Comparison of ENCODE assay signal across 21 cellular contexts in the genomic region with DNA sequence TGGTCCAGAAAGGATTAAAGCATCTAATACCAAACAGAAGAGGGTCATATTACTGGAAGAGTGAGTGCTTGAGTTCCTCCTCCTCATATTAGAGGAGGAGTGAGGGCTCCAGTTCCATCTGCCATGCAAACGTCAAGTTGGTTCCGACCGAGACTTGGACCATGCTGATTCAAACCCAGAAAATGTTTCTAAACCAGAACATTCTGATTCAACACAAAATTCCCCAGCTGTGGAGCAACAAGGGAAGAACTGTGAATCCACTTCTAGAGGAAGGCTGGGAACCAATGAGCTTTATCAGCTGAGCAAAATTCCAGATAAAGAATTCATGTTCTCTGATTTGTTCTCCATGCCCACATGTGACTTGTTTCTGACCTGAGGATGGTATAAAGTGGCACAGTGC.
DNase-seq lines count a peak whose midpoint lies in the region; ATAC-seq and TF ChIP-seq lines count a peak whose summit lies in the region.
"Had no signal": no experiment of that assay in that cellular context is flagged by ENCODE, and none has a peak within 500 bp of the region (broad histone marks: within the 10 kb centered on the region; RNA-seq: fewer than 3 reads in every experiment).

No MANE protein-coding gene starts in this region.

- H3K4me3 Mint-ChIP-seq in chondrocyte (ENCODE audit: unreplicated experiment) = no peak overlapping the region
- H3K4me3 Mint-ChIP-seq: activated CD4-positive, alpha-beta T cell treated with anti-CD3 and anti-CD28 coated beads, Interleukin-2, amount 10 ng/mL, durations not matched to agents 7 days and 5 days; activated naive CD8-positive, alpha-beta T cell treated with anti-CD3 and anti-CD28 coated beads for 36 hours; activated T-helper 17 cell treated with anti-CD3 and anti-CD28 coated beads, Interleukin-2, amount 50 U/mL, for 72 hours; neural progenitor cell had no signal

- H3K9me3 Mint-ChIP-seq in chondrocyte (ENCODE audit: low read depth) = no peaks in the 10 kb centered on the region
- H3K9me3 Mint-ChIP-seq: activated CD4-positive, alpha-beta T cell treated with anti-CD3 and anti-CD28 coated beads, Interleukin-2, amount 10 ng/mL, durations not matched to agents 7 days and 5 days; activated naive CD8-positive, alpha-beta T cell treated with anti-CD3 and anti-CD28 coated beads for 36 hours; neural progenitor cell had no signal

- no peaks in the 10 kb centered on the region for H3K9me3 ChIP-seq in colonic mucosa
- H3K9me3 ChIP-seq: SK-N-SH, thoracic aorta had no signal

- H3K9ac ChIP-seq in colonic mucosa (ENCODE audit: low read depth in 2 of 2, low read length in 2 of 2) = no peak overlapping the region
- H3K9ac ChIP-seq: neural progenitor cell, SK-N-SH had no signal

- H3K4me3 ChIP-seq in colonic mucosa = no peak overlapping the region
- H3K4me3 ChIP-seq: neural progenitor cell, thoracic aorta had no signal

- H3K4me1 Mint-ChIP-seq in chondrocyte (ENCODE audit: low read depth) = peaks cover 41% of the 10 kb centered on the region
- H3K4me1 Mint-ChIP-seq: activated CD4-positive, alpha-beta T cell treated with anti-CD3 and anti-CD28 coated beads, Interleukin-2, amount 10 ng/mL, durations not matched to agents 7 days and 5 days; activated naive CD8-positive, alpha-beta T cell treated with anti-CD3 and anti-CD28 coated beads for 36 hours; activated T-helper 17 cell treated with anti-CD3 and anti-CD28 coated beads, Interleukin-2, amount 50 U/mL, for 72 hours had no signal

- no peak overlapping the region for H3K27ac ChIP-seq in colonic mucosa
- H3K27ac ChIP-seq: neural progenitor cell, thoracic aorta, VCaP had no signal

- H3K27me3 Mint-ChIP-seq in chondrocyte (ENCODE audit: low read depth) = no peaks in the 10 kb centered on the region

- intact Hi-C loops in colonic mucosa (cut with DNase I) = no loop called here

- no peaks in the 10 kb centered on the region for H3K27me3 ChIP-seq in colonic mucosa
- H3K27me3 ChIP-seq: neural progenitor cell had no signal

- H3K36me3 Mint-ChIP-seq in chondrocyte (ENCODE audit: low read depth) = no peaks in the 10 kb centered on the region
- H3K36me3 Mint-ChIP-seq: activated naive CD8-positive, alpha-beta T cell treated with anti-CD3 and anti-CD28 coated beads for 36 hours; neural progenitor cell had no signal

- peak; percentile 13 for DNase-seq in GM03348 (ENCODE audit: low spot score)
- DNase-seq in NCI-H82 treated with DMSO at 0.1 percent for 48 hours (lab: John Stamatoyannopoulos, UW; ENCODE audit: unreplicated experiment) = peak; percentile 10
- DNase-seq in fibroblast of peridontal ligament (ENCODE audit: extremely low read depth) = peak; percentile 44
- peak; percentile 6 for DNase-seq in renal cortical epithelial cell (ENCODE audit: low read depth)
- DNase-seq in T-helper 9 cell = no peak
- DNase-seq in chondrocyte (ENCODE audit: low spot score) = no peak
- DNase-seq in colonic mucosa = no peak
- DNase-seq: activated CD4-positive, alpha-beta T cell treated with anti-CD3 and anti-CD28 coated beads, Interleukin-2, amount 10 ng/mL, durations not matched to agents 7 days and 5 days; activated naive CD8-positive, alpha-beta T cell treated with anti-CD3 and anti-CD28 coated beads for 36 hours; cortex of kidney; NCI-H2107; RPMI8226; SK-N-SH; stimulated activated CD4-positive, alpha-beta T cell treated with anti-CD3 and anti-CD28 coated beads, Interleukin-2, amount 100 ng/mL, for 48 hours; stimulated activated naive CD4-positive, alpha-beta T cell; T-helper 2 cell had no signal

- H3K36me3 ChIP-seq in colonic mucosa = no peaks in the 10 kb centered on the region
- H3K36me3 ChIP-seq: neural progenitor cell, thoracic aorta had no signal

- no peak for TF ChIP-seq CTCF in chondrocyte (IDR thresholded peaks at IDR 0.05)
- TF ChIP-seq CTCF in colonic mucosa (IDR thresholded peaks at IDR 0.05) = no peak

- H3K4me1 ChIP-seq in colonic mucosa = no peaks in the 10 kb centered on the region

- no peak overlapping the region for H3K27ac Mint-ChIP-seq in chondrocyte (ENCODE audit: unreplicated experiment)
- H3K27ac Mint-ChIP-seq: activated CD4-positive, alpha-beta T cell treated with anti-CD3 and anti-CD28 coated beads, Interleukin-2, amount 10 ng/mL, durations not matched to agents 7 days and 5 days; activated naive CD8-positive, alpha-beta T cell treated with anti-CD3 and anti-CD28 coated beads for 36 hours; activated T-helper 17 cell treated with anti-CD3 and anti-CD28 coated beads, Interleukin-2, amount 50 U/mL, for 72 hours; neural progenitor cell had no signal

- ATAC-seq in GM21528 (IDR thresholded peaks at IDR 0.05; ENCODE audit: low FRiP score, unreplicated experiment) = no peak
- ATAC-seq: activated T-helper 17 cell treated with anti-CD3 and anti-CD28 coated beads, Interleukin-2, amount 50 U/mL, for 72 hours had no signal

Comparison
In these comparisons a context has a peak if more than half of its experiments do, and no peak if none do; other contexts are left out.
1. DNase-seq: peak in GM03348 (single experiment), NCI-H82 treated with DMSO at 0.1 percent for 48 hours (single experiment), fibroblast of peridontal ligament (single experiment) and renal cortical epithelial cell (single experiment); none in T-helper 9 cell (single experiment), chondrocyte (single experiment) and colonic mucosa (single experiment).